8 cellular contexts compared by ENCODE assay signal in the genomic region with DNA sequence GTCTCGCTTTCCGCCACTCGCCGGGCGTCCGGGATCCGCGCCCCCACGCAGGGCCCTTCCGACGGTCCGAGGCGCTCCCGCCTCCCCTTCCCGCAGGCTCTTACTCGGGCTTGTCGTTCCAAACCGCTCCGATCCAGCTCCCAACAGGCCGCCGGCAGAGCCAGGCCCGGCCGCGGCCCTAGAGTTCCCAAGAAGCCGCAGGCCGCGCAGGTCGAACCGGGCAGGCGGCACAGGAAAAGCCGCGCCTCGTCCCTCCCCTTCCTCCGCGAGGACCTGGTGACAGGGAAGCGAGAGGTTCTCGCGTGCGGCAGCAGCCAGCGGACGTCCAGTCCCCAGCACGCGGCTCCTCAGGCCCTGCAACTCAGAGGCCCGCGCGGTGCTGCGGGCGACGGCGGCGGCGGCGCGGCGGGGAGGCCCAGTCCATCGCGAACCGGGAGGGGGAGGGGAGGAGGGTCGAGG. TPM values are rescaled to one million over a fixed set of nuclear protein-coding genes. Genes with fewer than 3 reads are reported as not detected.
A peak's percentile ranks its signal among the peaks of the same experiment; 100 is the strongest.
DNase-seq lines count a peak whose midpoint lies in the region; ATAC-seq and TF ChIP-seq lines count a peak whose summit lies in the region.

No MANE protein-coding gene starts in this region.

- CTCF ChIA-PET in HEK293 (lab: Yijun Ruan, JAX), result interaction anchor here (0.5 to 4.1 kb wide), 10 partner anchors 8 to 1262 kb away, joined by 3 to 16 read pairs (median 4); no protein-coding TSS in a partner anchor

- no peak overlapping the region for H2AFZ ChIP-seq in OCI-LY1 (ENCODE audit: low read length)

- peak overlapping the region; percentile 98 for H3K4me2 ChIP-seq in OCI-LY1 (ENCODE audit: low read length)

- POLR2A ChIA-PET in HEK293 (lab: Yijun Ruan, JAX), result interaction anchor here (0.7 to 1.9 kb wide), 8 partner anchors 16 to 213 kb away, joined by 3 to 5 read pairs (median 4); a partner anchor contains a TSS

- H3K36me3 ChIP-seq in HEK293 (ENCODE audit: control insufficient read depth in 2 of 2, insufficient read depth in 1 of 2, low read length in 2 of 2) (peaks cover 12 to 16% of the 10 kb centered on the region in 2 experiments), OCI-LY1 (ENCODE audit: insufficient read depth, low read length) (peaks cover 29% of the 10 kb centered on the region), ectodermal cell (ENCODE audit: control insufficient read depth, insufficient read depth, low read length) (peaks cover 4% of the 10 kb centered on the region), muscle layer of duodenum (ENCODE audit: control insufficient read depth in 1 of 2, insufficient read depth in 2 of 2, low read length in 2 of 2) (peaks cover 0 to 16% of the 10 kb centered on the region in 2 donors)

- H3K9me2 ChIP-seq in OCI-LY1 (ENCODE audit: low read depth, low read length), result no peaks in the 10 kb centered on the region

- no peak for DNase-seq in H4 (ENCODE audit: low spot score)
- no peak for DNase-seq in glomerular visceral epithelial cell (ENCODE audit: extremely low spot score)
- DNase-seq in UCSD-AML1 (lab: John Stamatoyannopoulos, UW; ENCODE audit: unreplicated experiment), result no peak

- TF ChIP-seq CTCF in HEK293 (tag by site-specific recombination; IDR thresholded peaks at IDR 0.05) (no peak), OCI-LY1 (IDR thresholded peaks at IDR 0.05; ENCODE audit: low read length) (no peak)

- H3F3A ChIP-seq in OCI-LY1 (ENCODE audit: insufficient read depth, low read length), result no peaks in the 10 kb centered on the region

- H3K4me3 ChIP-seq in HEK293 (ENCODE audit: low read depth, low read length) (peak overlapping the region; percentile 93), OCI-LY1 (ENCODE audit: low read depth, low read length, poor library complexity, severe bottlenecking) (peak overlapping the region; percentile 90), ectodermal cell (ENCODE audit: insufficient read depth, low read depth, low read length) (peak overlapping the region; percentile 74), muscle layer of duodenum (ENCODE audit: low read depth in 1 of 2, low read length in 2 of 2) (peak overlapping the region; percentile 79 to 91)

- 0% methylated on average over 59 of the region's 59 CpGs for WGBS in ectodermal cell, 2 experiments

- no peaks in the 10 kb centered on the region for H3K9me3 ChIP-seq in HEK293 (ENCODE audit: control insufficient read depth, insufficient read depth, low read depth, low read length)
- no peaks in the 10 kb centered on the region for H3K9me3 ChIP-seq in OCI-LY1 (ENCODE audit: low read length)
- no peaks in the 10 kb centered on the region for H3K9me3 ChIP-seq in ectodermal cell (ENCODE audit: control insufficient read depth, low read length)
- no peaks in the 10 kb centered on the region for H3K9me3 ChIP-seq in muscle layer of duodenum (ENCODE audit: control insufficient read depth in 1 of 2, low read length in 2 of 2)

- peak overlapping the region; percentile 84 for H3K9ac ChIP-seq in OCI-LY1 (ENCODE audit: low read length)

- peak; percentile 3 for ATAC-seq in GM18508 (IDR thresholded peaks at IDR 0.05; ENCODE audit: insufficient read depth, unreplicated experiment)

- H3K27me3 ChIP-seq in OCI-LY1 (ENCODE audit: insufficient read depth, low read length) (no peaks in the 10 kb centered on the region), ectodermal cell (ENCODE audit: control insufficient read depth, insufficient read depth, low read length, poor library complexity, severe bottlenecking) (no peaks in the 10 kb centered on the region), muscle layer of duodenum (ENCODE audit: low read depth, low read length) (no peaks in the 10 kb centered on the region)

- H3K27ac ChIP-seq in HEK293 (ENCODE audit: extremely low read depth, low read depth, low read length), result peak overlapping the region; percentile 100
- H3K27ac ChIP-seq in OCI-LY1 (ENCODE audit: low read depth, low read length, poor library complexity, severe bottlenecking), result peak overlapping the region; percentile 81
- H3K27ac ChIP-seq in ectodermal cell (ENCODE audit: insufficient read depth, low read depth, low read length, poor library complexity, severe bottlenecking), result peak overlapping the region; percentile 89
- peak overlapping the region; percentile 90 for H3K27ac ChIP-seq in muscle layer of duodenum (ENCODE audit: low read length)

- peaks cover 39% of the 10 kb centered on the region for H3K79me2 ChIP-seq in OCI-LY1 (ENCODE audit: insufficient read depth, low read length)

- no peaks in the 10 kb centered on the region for H4K20me1 ChIP-seq in OCI-LY1 (ENCODE audit: insufficient read depth, low read length)

- 0 out of 2 replicates have a peak, but pooled peaks cover 5% of the 10 kb centered on the region for H3K4me1 ChIP-seq in HEK293 (ENCODE audit: control insufficient read depth, insufficient read depth, low read length)
- peaks cover 28% of the 10 kb centered on the region for H3K4me1 ChIP-seq in OCI-LY1 (ENCODE audit: insufficient read depth, low read length, severe bottlenecking)
- H3K4me1 ChIP-seq in ectodermal cell (ENCODE audit: control insufficient read depth, insufficient read depth, low read length), result peaks cover 5% of the 10 kb centered on the region
- peaks cover 0 to 10% of the 10 kb centered on the region in 2 donors for H3K4me1 ChIP-seq in muscle layer of duodenum (ENCODE audit: control insufficient read depth in 1 of 2, insufficient read depth in 2 of 2, low read length in 2 of 2)

TF ChIP-seq in HEK293, 187 proteins besides CTCF, POLR2A, EP300 and RAD21 (continues in another document):
- TF ChIP-seq ZNF174 (tag by site-specific recombination; IDR thresholded peaks at IDR 0.05), result no peak
- TF ChIP-seq, protein P1, sequence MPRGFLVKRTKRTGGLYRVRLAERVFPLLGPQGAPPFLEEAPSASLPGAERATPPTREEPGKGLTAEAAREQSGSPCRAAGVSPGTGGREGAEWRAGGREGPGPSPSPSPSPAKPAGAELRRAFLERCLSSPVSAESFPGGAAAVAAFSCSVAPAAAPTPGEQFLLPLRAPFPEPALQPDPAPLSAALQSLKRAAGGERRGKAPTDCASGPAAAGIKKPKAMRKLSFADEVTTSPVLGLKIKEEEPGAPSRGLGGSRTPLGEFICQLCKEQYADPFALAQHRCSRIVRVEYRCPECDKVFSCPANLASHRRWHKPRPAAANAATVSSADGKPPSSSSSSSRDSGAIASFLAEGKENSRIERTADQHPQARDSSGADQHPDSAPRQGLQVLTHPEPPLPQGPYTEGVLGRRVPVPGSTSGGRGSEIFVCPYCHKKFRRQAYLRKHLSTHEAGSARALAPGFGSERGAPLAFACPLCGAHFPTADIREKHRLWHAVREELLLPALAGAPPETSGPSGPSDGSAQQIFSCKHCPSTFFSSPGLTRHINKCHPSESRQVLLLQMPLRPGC (tag by site-specific recombination; IDR thresholded peaks at IDR 0.05), result peak; percentile 25; the same call in 1 of the 2 replicates
- TF ChIP-seq ZBTB8A (tag by site-specific recombination; IDR thresholded peaks at IDR 0.05), result peak; percentile 56; the same call in 1 of the 2 replicates
- TF ChIP-seq, protein P2, sequence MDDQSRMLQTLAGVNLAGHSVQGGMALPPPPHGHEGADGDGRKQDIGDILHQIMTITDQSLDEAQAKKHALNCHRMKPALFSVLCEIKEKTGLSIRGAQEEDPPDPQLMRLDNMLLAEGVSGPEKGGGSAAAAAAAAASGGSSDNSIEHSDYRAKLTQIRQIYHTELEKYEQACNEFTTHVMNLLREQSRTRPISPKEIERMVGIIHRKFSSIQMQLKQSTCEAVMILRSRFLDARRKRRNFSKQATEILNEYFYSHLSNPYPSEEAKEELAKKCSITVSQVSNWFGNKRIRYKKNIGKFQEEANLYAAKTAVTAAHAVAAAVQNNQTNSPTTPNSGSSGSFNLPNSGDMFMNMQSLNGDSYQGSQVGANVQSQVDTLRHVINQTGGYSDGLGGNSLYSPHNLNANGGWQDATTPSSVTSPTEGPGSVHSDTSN (CRISPR knock-in tag; IDR thresholded peaks at IDR 0.05), result peak; percentile 34; the same call in 1 of the 2 replicates
- TF ChIP-seq, protein P3, sequence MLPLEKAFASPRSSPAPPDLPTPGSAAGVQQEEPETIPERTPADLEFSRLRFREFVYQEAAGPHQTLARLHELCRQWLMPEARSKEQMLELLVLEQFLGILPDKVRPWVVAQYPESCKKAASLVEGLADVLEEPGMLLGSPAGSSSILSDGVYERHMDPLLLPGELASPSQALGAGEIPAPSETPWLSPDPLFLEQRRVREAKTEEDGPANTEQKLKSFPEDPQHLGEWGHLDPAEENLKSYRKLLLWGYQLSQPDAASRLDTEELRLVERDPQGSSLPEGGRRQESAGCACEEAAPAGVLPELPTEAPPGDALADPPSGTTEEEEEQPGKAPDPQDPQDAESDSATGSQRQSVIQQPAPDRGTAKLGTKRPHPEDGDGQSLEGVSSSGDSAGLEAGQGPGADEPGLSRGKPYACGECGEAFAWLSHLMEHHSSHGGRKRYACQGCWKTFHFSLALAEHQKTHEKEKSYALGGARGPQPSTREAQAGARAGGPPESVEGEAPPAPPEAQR (tag by site-specific recombination; IDR thresholded peaks at IDR 0.05), result no peak
- no peak for TF ChIP-seq ZNF555 (tag by site-specific recombination; conservative IDR thresholded peaks at IDR 0.05)
- no peak for TF ChIP-seq ZNF157 (tag by site-specific recombination; IDR thresholded peaks at IDR 0.05)
- peak; percentile 57; the same call in 1 of the 2 replicates for TF ChIP-seq ZBTB17 (tag by site-specific recombination; IDR thresholded peaks at IDR 0.05)
- TF ChIP-seq ZNF585B (tag by site-specific recombination; IDR thresholded peaks at IDR 0.05), result no peak
- TF ChIP-seq ZNF202 (tag by site-specific recombination; IDR thresholded peaks at IDR 0.05; ENCODE audit: borderline replicate concordance), result peak; percentile 25; the same call in 1 of the 2 replicates
- TF ChIP-seq, protein P4, sequence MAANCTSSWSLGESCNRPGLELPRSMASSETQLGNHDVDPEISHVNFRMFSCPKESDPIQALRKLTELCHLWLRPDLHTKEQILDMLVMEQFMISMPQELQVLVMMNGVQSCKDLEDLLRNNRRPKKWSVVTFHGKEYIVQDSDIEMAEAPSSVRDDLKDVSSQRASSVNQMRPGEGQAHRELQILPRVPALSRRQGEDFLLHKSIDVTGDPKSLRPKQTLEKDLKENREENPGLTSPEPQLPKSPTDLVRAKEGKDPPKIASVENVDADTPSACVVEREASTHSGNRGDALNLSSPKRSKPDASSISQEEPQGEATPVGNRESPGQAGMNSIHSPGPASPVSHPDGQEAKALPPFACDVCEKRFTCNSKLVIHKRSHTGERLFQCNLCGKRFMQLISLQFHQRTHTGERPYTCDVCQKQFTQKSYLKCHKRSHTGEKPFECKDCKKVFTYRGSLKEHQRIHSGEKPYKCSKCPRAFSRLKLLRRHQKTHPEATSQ (tag by site-specific recombination; IDR thresholded peaks at IDR 0.05), result peak; percentile 76; the same call in 1 of the 2 replicates
- no peak for TF ChIP-seq ZNF248 (tag by site-specific recombination; IDR thresholded peaks at IDR 0.05)
- no peak for TF ChIP-seq ZNF138 (tag by site-specific recombination; IDR thresholded peaks at IDR 0.05; ENCODE audit: borderline replicate concordance)

RNA-seq across cellular contexts. Expression of a gene that starts 0.3 kb away (rescaled TPM):
- 96.5 TPM for polyA plus RNA-seq in ectodermal cell (2013, experiment 1 of 4)
- polyA plus RNA-seq in ectodermal cell (2013, experiment 2 of 4), result 108 TPM
- 71.1 TPM for polyA plus RNA-seq in ectodermal cell (2013, experiment 3 of 4)
- polyA plus RNA-seq in ectodermal cell (2013, experiment 4 of 4), result 77.1 TPM
- 77.7 and 87.4 TPM in 2 replicates for total RNA-seq in H4 (2014; rRNA removed; shearing (Covaris generic))
